ENCODE assay signal across 4 cellular contexts in the genomic region with DNA sequence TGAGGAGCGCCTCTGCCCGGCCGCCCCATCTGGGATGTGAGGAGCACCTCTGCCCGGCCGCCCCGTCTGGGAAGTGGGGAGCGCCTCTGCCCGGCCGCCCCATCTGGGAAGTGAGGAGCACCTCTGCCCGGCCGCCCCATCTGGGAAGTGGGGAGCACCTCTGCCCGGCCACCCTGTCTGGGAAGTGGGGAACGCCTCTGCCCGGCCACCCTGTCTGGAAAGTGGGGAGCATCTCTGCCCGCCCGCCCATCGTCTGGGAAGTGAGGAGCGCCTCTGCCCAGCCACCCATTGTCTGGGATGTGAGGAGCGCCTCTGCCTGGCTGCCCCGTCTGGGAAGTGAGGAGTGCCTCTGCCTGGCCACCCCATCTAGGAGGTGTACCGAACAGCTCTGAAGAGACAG.
DNase-seq lines count a peak whose midpoint lies in the region; FAIRE-seq and TF ChIP-seq lines count a peak whose summit lies in the region.
"Not testable (repeated sequence)": the region's sequence is repeated elsewhere in the genome, so short reads cannot be mapped to it uniquely, and the experiment has no call there.

No MANE protein-coding gene starts in this region.

- not testable (repeated sequence) for TF ChIP-seq CTCF in chondrocyte (IDR thresholded peaks at IDR 0.05); glutamatergic neuron (IDR thresholded peaks at IDR 0.05; ENCODE audit: partially characterized antibody, unreplicated experiment); kidney (IDR thresholded peaks at IDR 0.05; ENCODE audit: borderline replicate concordance, extremely low read depth, insufficient read depth)

- intact Hi-C loops in kidney (cut with DNase I); posterior vena cava (cut with DNase I): not testable (repeated sequence)

- not testable (repeated sequence) for H3K4me1 ChIP-seq in kidney (ENCODE audit: control insufficient read depth in 1 of 2, insufficient read depth in 1 of 2, low read depth in 1 of 2, low read length in 2 of 2)

- H3K27me3 Mint-ChIP-seq in chondrocyte (ENCODE audit: low read depth); glutamatergic neuron (ENCODE audit: unreplicated experiment): not testable (repeated sequence)

- H3K4me3 Mint-ChIP-seq in chondrocyte (ENCODE audit: unreplicated experiment); glutamatergic neuron (ENCODE audit: unreplicated experiment): not testable (repeated sequence)

- not testable (repeated sequence) for FAIRE-seq in kidney (lab: Jason Lieb, UNC)

- DNase-seq in chondrocyte (ENCODE audit: low spot score), result peak; percentile 73
- DNase-seq in glutamatergic neuron, result not testable (repeated sequence)
- peak; percentile 45 for DNase-seq in kidney
- peak; percentile 55 for DNase-seq in posterior vena cava (ENCODE audit: low spot score)

- not testable (repeated sequence) for H3K9me3 ChIP-seq in kidney (ENCODE audit: control insufficient read depth in 1 of 2, low read length in 2 of 2)

- H3K9me3 Mint-ChIP-seq in chondrocyte (ENCODE audit: low read depth) (peaks cover 12% of the 10 kb centered on the region), glutamatergic neuron (ENCODE audit: unreplicated experiment) (peaks cover 13% of the 10 kb centered on the region)

- not testable (repeated sequence) for H3K4me3 ChIP-seq in kidney (ENCODE audit: low read length in 2 of 2)

- not testable (repeated sequence) for H3K9ac ChIP-seq in kidney (ENCODE audit: low read length in 2 of 2)

- not testable (repeated sequence) for H3K27ac Mint-ChIP-seq in chondrocyte (ENCODE audit: unreplicated experiment)
- H3K27ac Mint-ChIP-seq in glutamatergic neuron (ENCODE audit: unreplicated experiment), result peak overlapping the region; percentile 55

- not testable (repeated sequence) for H3K36me3 ChIP-seq in kidney (ENCODE audit: control insufficient read depth in 1 of 2, insufficient read depth in 2 of 2, low read length in 2 of 2)

- H3K4me1 Mint-ChIP-seq in chondrocyte (ENCODE audit: low read depth); glutamatergic neuron (ENCODE audit: low read depth, unreplicated experiment): not testable (repeated sequence)

- not testable (repeated sequence) for H3K27ac ChIP-seq in kidney (ENCODE audit: low read depth in 2 of 2, low read length in 2 of 2)

- not testable (repeated sequence) for H3K36me3 Mint-ChIP-seq in chondrocyte (ENCODE audit: low read depth)
- peaks cover 20% of the 10 kb centered on the region for H3K36me3 Mint-ChIP-seq in glutamatergic neuron (ENCODE audit: unreplicated experiment)
